Comparison of ENCODE assay signal across 22 cellular contexts in the genomic region with DNA sequence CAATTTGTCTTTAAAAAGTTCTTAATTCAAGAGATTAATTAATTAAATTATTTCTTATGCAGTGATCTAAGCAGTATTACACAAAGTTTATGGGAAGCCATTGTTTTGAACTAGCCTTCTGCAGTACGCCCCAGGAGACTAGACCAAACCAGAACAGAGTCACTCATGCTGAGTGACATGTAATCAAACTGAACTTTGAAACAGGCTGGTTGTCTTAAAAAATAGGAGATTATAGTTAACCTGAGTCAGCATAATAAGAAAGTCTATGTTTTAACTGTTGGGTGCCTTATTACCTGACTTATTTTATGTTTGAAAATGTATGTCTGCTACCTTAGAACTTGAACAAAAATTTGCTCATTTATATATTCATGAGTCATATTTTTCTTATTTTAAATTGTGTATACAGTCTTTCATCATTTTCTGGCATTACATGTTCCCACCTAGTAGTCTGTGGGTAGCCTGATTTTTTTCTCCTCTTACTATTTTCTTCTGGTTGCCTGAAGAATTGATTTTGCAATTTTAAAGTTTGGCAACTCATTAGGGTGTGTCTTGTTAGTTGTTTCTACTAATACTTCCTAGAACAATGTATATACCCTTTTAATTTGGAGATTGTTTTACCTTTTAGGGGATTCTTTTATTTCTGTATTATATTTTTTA.
A peak's percentile ranks its signal among the peaks of the same experiment; 100 is the strongest.
DNase-seq lines count a peak whose midpoint lies in the region; ATAC-seq, FAIRE-seq and TF ChIP-seq lines count a peak whose summit lies in the region.
"Had no signal": no experiment of that assay in that cellular context is flagged by ENCODE, and none has a peak within 500 bp of the region (broad histone marks: within the 10 kb centered on the region; RNA-seq: fewer than 3 reads in every experiment).

No MANE protein-coding gene starts in this region.

- H3K23ac ChIP-seq in IMR-90 (ENCODE audit: low read depth, low read length): no peak overlapping the region

- H3K4me1 ChIP-seq in A549: no peaks in the 10 kb centered on the region
- no peaks in the 10 kb centered on the region for H3K4me1 ChIP-seq in IMR-90 (ENCODE audit: control insufficient read depth, insufficient read depth, low read length)
- no peaks in the 10 kb centered on the region for H3K4me1 ChIP-seq in hepatocyte (ENCODE audit: insufficient read depth)
- no peaks in the 10 kb centered on the region for H3K4me1 ChIP-seq in A673 (ENCODE audit: insufficient read depth, low read length, poor library complexity, severe bottlenecking)
- H3K4me1 ChIP-seq: BE2C, SJSA1 had no signal

- H3K79me1 ChIP-seq in IMR-90 (ENCODE audit: low read depth in 1 of 2, low read length in 2 of 2): no peaks in the 10 kb centered on the region

- no peak for TF ChIP-seq CTCF in A549 (IDR thresholded peaks at IDR 0.05)
- TF ChIP-seq CTCF in IMR-90 (conservative IDR thresholded peaks at IDR 0.05; ENCODE audit: low read depth, low read length): no peak
- TF ChIP-seq CTCF in bronchial epithelial cell (IDR thresholded peaks at IDR 0.05; ENCODE audit: insufficient read depth, low read length, severe bottlenecking): no peak
- TF ChIP-seq CTCF in hepatocyte (IDR thresholded peaks at IDR 0.05; ENCODE audit: poor library complexity): no peak
- no peak for TF ChIP-seq CTCF in A673 (conservative IDR thresholded peaks at IDR 0.05; ENCODE audit: low read depth, low read length)

- H2BK120ac ChIP-seq in IMR-90 (ENCODE audit: low read depth, low read length): no peak overlapping the region

- H3K9me3 ChIP-seq in A549 (no peaks in the 10 kb centered on the region), IMR-90 (ENCODE audit: control insufficient read depth, insufficient read depth, low read length) (no peaks in the 10 kb centered on the region), hepatocyte (ENCODE audit: low read depth) (no peaks in the 10 kb centered on the region), A673 (ENCODE audit: low read depth, low read length, poor library complexity, severe bottlenecking) (no peaks in the 10 kb centered on the region)
- H3K9me3 ChIP-seq: BE2C, SJSA1 had no signal

- H2BK15ac ChIP-seq in IMR-90 (ENCODE audit: low read depth, low read length): no peak overlapping the region

- 89% methylated on average over 1 of the region's 1 CpG for WGBS in A549 (ENCODE audit: missing lambda C conversion rate)
- no CpG with 5 or more reads among the region's 1 CpG for WGBS in IMR-90 (ENCODE audit: extremely low coverage in 2 of 2, insufficient read length in 1 of 2), 2 experiments
- 55% methylated on average over 1 of the region's 1 CpG for WGBS in hepatocyte (ENCODE audit: low lambda C conversion rate, missing lambda C conversion rate)

- CTCF ChIA-PET in A549 (lab: Yijun Ruan, JAX): no interaction called here
- CTCF ChIA-PET in IMR-90 (lab: Yijun Ruan, JAX): no interaction called here
- CTCF ChIA-PET in A673 (lab: Charles Lee): no interaction called here

- TF ChIP-seq POLR2A in A549 (IDR thresholded peaks at IDR 0.05; ENCODE audit: low read length): no peak
- no peak for TF ChIP-seq POLR2A in IMR-90 (IDR thresholded peaks at IDR 0.05; ENCODE audit: low read depth, low read length)

- intact Hi-C loops in IMR-90 (cut with micrococcal nuclease): no loop called here
- intact Hi-C loops in A673 (cut with micrococcal nuclease; ENCODE audit: unreplicated experiment): no loop called here

- H2AK9ac ChIP-seq in IMR-90 (replicated peaks; ENCODE audit: low read depth, low read length, poor library complexity): no peak overlapping the region

- no peak overlapping the region for H4K8ac ChIP-seq in IMR-90 (ENCODE audit: low read depth in 2 of 2, low read length in 2 of 2)

- H3K4me2 ChIP-seq in A549: no peak overlapping the region
- H3K4me2 ChIP-seq in IMR-90 (ENCODE audit: low read depth, low read length): no peak overlapping the region
- no peak overlapping the region for H3K4me2 ChIP-seq in hepatocyte

- H3K27ac ChIP-seq in A549 (no peak overlapping the region), IMR-90 (ENCODE audit: insufficient read depth, low read length) (no peak overlapping the region), hepatocyte (peak overlapping the region; percentile 22), A673 (ENCODE audit: low read depth, low read length, poor library complexity, severe bottlenecking) (no peak overlapping the region)
- H3K27ac ChIP-seq: SJSA1 had no signal

- POLR2A ChIA-PET in A549 (lab: Yijun Ruan, JAX) (no interaction called here), IMR-90 (lab: Charles Lee; ENCODE audit: unreplicated experiment) (no interaction called here), A673 (lab: Charles Lee; ENCODE audit: low non-redundant PET) (no interaction called here)

- no peak overlapping the region for H3K56ac ChIP-seq in IMR-90 (ENCODE audit: extremely low read depth, insufficient read depth, low read length)

- TF ChIP-seq RAD21 in A549 (conservative IDR thresholded peaks at IDR 0.05 in 1 of 2, IDR thresholded peaks at IDR 0.05 in 1 of 2) (no peak), IMR-90 (IDR thresholded peaks at IDR 0.05; ENCODE audit: low read length) (no peak)

- H4K91ac ChIP-seq in IMR-90 (ENCODE audit: insufficient read depth, low read depth, low read length): no peak overlapping the region

- H3K18ac ChIP-seq in IMR-90 (ENCODE audit: low read depth, low read length): no peak overlapping the region

- no peak overlapping the region for H2BK20ac ChIP-seq in IMR-90 (ENCODE audit: low read depth, low read length)

- no peak overlapping the region for H3K9ac ChIP-seq in IMR-90 (ENCODE audit: low read depth, low read length)

- dilution Hi-C loops in IMR-90 (cut with HindIII; ENCODE audit: low sequenced_read_pairs, unreplicated experiment): no loop called here

- no peaks in the 10 kb centered on the region for H3K27me3 ChIP-seq in IMR-90 (ENCODE audit: control insufficient read depth, insufficient read depth, low read length)
- no peaks in the 10 kb centered on the region for H3K27me3 ChIP-seq in bronchial epithelial cell (ENCODE audit: control insufficient read depth, insufficient read depth, low read length)
- H3K27me3 ChIP-seq in hepatocyte: no peaks in the 10 kb centered on the region
- H3K27me3 ChIP-seq in A673 (replicated peaks; ENCODE audit: insufficient read depth, low read depth, low read length, poor library complexity): peaks cover 3% of the 10 kb centered on the region
- H3K27me3 ChIP-seq: BE2C, SJSA1 had no signal

- H3K4me3 ChIP-seq in A549 (no peak overlapping the region), IMR-90 (ENCODE audit: insufficient read depth, low read depth, low read length) (no peak overlapping the region), bronchial epithelial cell (ENCODE audit: low read depth, low read length) (no peak overlapping the region), hepatocyte (no peak overlapping the region), A673 (ENCODE audit: low read depth, low read length, poor library complexity, severe bottlenecking) (no peak overlapping the region)
- H3K4me3 ChIP-seq: SJSA1 had no signal

- no peak overlapping the region for H2AFZ ChIP-seq in IMR-90 (replicated peaks; ENCODE audit: low read length, poor library complexity)
- no peak overlapping the region for H2AFZ ChIP-seq in hepatocyte

- H4K5ac ChIP-seq in IMR-90 (ENCODE audit: low read depth, low read length): no peak overlapping the region

- FAIRE-seq in A549 (lab: Jason Lieb, UNC): no peak
- FAIRE-seq in bronchial epithelial cell (lab: Jason Lieb, UNC): no peak
- FAIRE-seq: A204.1, H54 had no signal

- H3K9me1 ChIP-seq in IMR-90 (ENCODE audit: insufficient read depth, low read length): no peaks in the 10 kb centered on the region

- H3K9me2 ChIP-seq in hepatocyte (replicated peaks; ENCODE audit: insufficient read depth): no peaks in the 10 kb centered on the region

- H3K14ac ChIP-seq in IMR-90 (replicated peaks; ENCODE audit: low read depth, low read length): no peak overlapping the region

- DNase-seq in A549 (ENCODE audit: low read depth in 1 of 2, low spot score in 1 of 2) (no peak), IMR-90 (no peak), bronchial epithelial cell (ENCODE audit: low read depth) (peak; percentile 49), hepatocyte (ENCODE audit: low spot score) (peak; percentile 33), A673 (ENCODE audit: low spot score) (no peak), NCI-H446 (lab: John Stamatoyannopoulos, UW) (no peak)
- DNase-seq: BE2C, DMS53, GF-D8, Karpas-422, NCI-H1048, NCI-H1417 treated with DMSO at 0.1 percent for 48 hours, NCI-H1930, NCI-H226, NCI-H524, NCI-H774 had no signal

- no peak overlapping the region for H2AK5ac ChIP-seq in IMR-90 (ENCODE audit: low read depth, low read length)

- no peaks in the 10 kb centered on the region for H4K20me1 ChIP-seq in IMR-90 (ENCODE audit: insufficient read depth, low read length)
- H4K20me1 ChIP-seq in hepatocyte (ENCODE audit: insufficient read depth, poor library complexity, severe bottlenecking): no peaks in the 10 kb centered on the region

- no TSS peak for BruUV-seq in IMR-90 (replicated peaks; lab: Mats Ljungman, UMichigan)
- BruUV-seq in A673 (replicated peaks; lab: Mats Ljungman, UMichigan): no TSS peak

- in situ Hi-C loops in IMR-90 (cut with MboI; ENCODE audit: low sequenced_read_pairs): no loop called here

- no peak overlapping the region for H3K4ac ChIP-seq in IMR-90 (ENCODE audit: low read depth, low read length)

- no peak for TF ChIP-seq EP300 in A549 (IDR thresholded peaks at IDR 0.05)

- no peak overlapping the region for H2BK5ac ChIP-seq in IMR-90 (ENCODE audit: low read depth, low read length, poor library complexity, severe bottlenecking)

- H3K36me3 ChIP-seq in IMR-90 (ENCODE audit: control insufficient read depth, insufficient read depth, low read length): no peaks in the 10 kb centered on the region
- H3K36me3 ChIP-seq in bronchial epithelial cell (ENCODE audit: control insufficient read depth, insufficient read depth, low read length): no peaks in the 10 kb centered on the region
- no peaks in the 10 kb centered on the region for H3K36me3 ChIP-seq in hepatocyte (replicated peaks; ENCODE audit: insufficient read depth, low read depth)
- no peaks in the 10 kb centered on the region for H3K36me3 ChIP-seq in A673 (ENCODE audit: insufficient read depth, low read length, poor library complexity, severe bottlenecking)
- H3K36me3 ChIP-seq: BE2C, SJSA1 had no signal

- H3K79me2 ChIP-seq in hepatocyte: no peaks in the 10 kb centered on the region

- ATAC-seq in A549 (no peak), IMR-90 (ENCODE audit: low read depth) (no peak), HG03196 (IDR thresholded peaks at IDR 0.05; ENCODE audit: unreplicated experiment) (no peak), HG02798 (IDR thresholded peaks at IDR 0.05; ENCODE audit: poor library complexity, unreplicated experiment) (no peak)
- ATAC-seq: Right ventricle myocardium inferior had no signal

TF ChIP-seq in A549, 52 proteins besides CTCF, POLR2A, EP300 and RAD21:
- TF ChIP-seq MAFK (IDR thresholded peaks at IDR 0.05; ENCODE audit: partially characterized antibody) (peak; percentile 81), ZFP36 (IDR thresholded peaks at IDR 0.05; ENCODE audit: borderline replicate concordance, partially characterized antibody) (no peak), TFCP2L1 (CRISPR knock-in tag; IDR thresholded peaks at IDR 0.05) (no peak)

TF ChIP-seq in IMR-90, 13 proteins besides CTCF, POLR2A, EP300 and RAD21 (continues in another document):
- TF ChIP-seq MAFK (IDR thresholded peaks at IDR 0.05; ENCODE audit: low read depth, low read length): peak; percentile 95

Comparison
In these comparisons a context has a peak if more than half of its experiments do, and no peak if none do; other contexts are left out.
1. DNase-seq: peak in bronchial epithelial cell (single experiment) and hepatocyte (single experiment); none in A549 (0 of 2), IMR-90 (single experiment), A673 (single experiment) and NCI-H446 (0 of 2).